Comparison of ENCODE assay signal across 8 cellular contexts in genomic region chr9:130693426-130694191, GRCh38. TPM values are rescaled to one million over a fixed set of nuclear protein-coding genes. Genes with fewer than 3 reads are reported as not detected.
DNase-seq lines count a peak whose midpoint lies in the region; ATAC-seq and TF ChIP-seq lines count a peak whose summit lies in the region.

Gene EXOSC2 (plus strand): TSS chr9:130693780. CDS start chr9:130693792, 12 bp downstream.

- H3K4me3 Mint-ChIP-seq in activated naive CD8-positive, alpha-beta T cell, result peak within 1 kb of the TSS; percentile 100

- TF ChIP-seq POLR2A in GM10847 (IDR thresholded peaks at IDR 0.05; ENCODE audit: extremely low read depth, insufficient read length), result peak; percentile 90
- TF ChIP-seq POLR2A in testis (IDR thresholded peaks at IDR 0.05), result no peak

- no peaks in the 10 kb centered on the region for H3K27me3 Mint-ChIP-seq in activated naive CD8-positive, alpha-beta T cell

- no peaks in the 10 kb centered on the region for H3K9me3 ChIP-seq in osteoblast (ENCODE audit: low read depth, low read length)
- H3K9me3 ChIP-seq in testis, result no peaks in the 10 kb centered on the region

- H3K79me2 ChIP-seq in osteoblast (ENCODE audit: insufficient read depth, low read length), result peaks cover 37% of the 10 kb centered on the region

- TF ChIP-seq CTCF in osteoblast (IDR thresholded peaks at IDR 0.05; ENCODE audit: extremely low read depth, low read depth, low read length) (no peak), testis (IDR thresholded peaks at IDR 0.05) (no peak)

- H3K4me2 ChIP-seq in osteoblast (ENCODE audit: insufficient read depth, low read length), result peak within 1 kb of the TSS; percentile 93

- H2AFZ ChIP-seq in osteoblast (ENCODE audit: low read length), result peak within 1 kb of the TSS; percentile 98

- no peaks in the 10 kb centered on the region for H3K9me3 Mint-ChIP-seq in activated naive CD8-positive, alpha-beta T cell (ENCODE audit: low read depth)

- H3K36me3 Mint-ChIP-seq in activated naive CD8-positive, alpha-beta T cell, result peaks cover 17% of the 10 kb centered on the region

- peaks cover 23% of the 10 kb centered on the region for H3K36me3 ChIP-seq in osteoblast (ENCODE audit: insufficient read depth, low read length)
- no peaks in the 10 kb centered on the region for H3K36me3 ChIP-seq in testis (ENCODE audit: low read depth, missing control alignments)

- H3K27ac ChIP-seq in osteoblast (ENCODE audit: low read depth, low read length), result peak within 1 kb of the TSS; percentile 80
- H3K27ac ChIP-seq in testis, result peak within 1 kb of the TSS in 1 of 2 donors; percentile 59

- no peaks in the 10 kb centered on the region for H3K27me3 ChIP-seq in osteoblast (ENCODE audit: insufficient read depth, low read length)
- no peaks in the 10 kb centered on the region for H3K27me3 ChIP-seq in testis

- H3K27ac Mint-ChIP-seq in activated naive CD8-positive, alpha-beta T cell, result peak within 1 kb of the TSS; percentile 99

- intact Hi-C loops in testis (cut with DNase I; ENCODE audit: low total_unique reads), result no loop called here

- peak; percentile 95 for ATAC-seq in HG02642 (IDR thresholded peaks at IDR 0.05; ENCODE audit: poor library complexity, unreplicated experiment)

- 0% methylated on average over 29 to 39 of the region's 40 CpGs for WGBS in testis, 2 donors

- H4K20me1 ChIP-seq in osteoblast (ENCODE audit: insufficient read depth, low read length), result no peaks in the 10 kb centered on the region

- peak; percentile 95 for DNase-seq in NCI-H1105 treated with DMSO at 0.1 percent for 48 hours (lab: John Stamatoyannopoulos, UW)
- peak; percentile 90 for DNase-seq in SKM-1 treated with dmso at 0.1 percent for 144 hours (lab: John Stamatoyannopoulos, UW; ENCODE audit: unreplicated experiment)
- peak; percentile 98 for DNase-seq in glomerular visceral epithelial cell (ENCODE audit: extremely low spot score)
- peak; percentile 96 for DNase-seq in osteoblast (ENCODE audit: insufficient read length, low spot score, missing footprints)
- peak; percentile 99 for DNase-seq in testis

- peaks cover 43% of the 10 kb centered on the region for H3K4me1 Mint-ChIP-seq in activated naive CD8-positive, alpha-beta T cell (ENCODE audit: low read depth)

- H3K4me1 ChIP-seq in osteoblast (ENCODE audit: insufficient read depth, low read length) (peaks cover 29% of the 10 kb centered on the region), testis (peaks cover 23% of the 10 kb centered on the region)

- H3K4me3 ChIP-seq in osteoblast (ENCODE audit: insufficient read depth, low read length), result peak within 1 kb of the TSS; percentile 85
- peak within 1 kb of the TSS; percentile 66 to 68 for H3K4me3 ChIP-seq in testis

RNA-seq across cellular contexts. Expression of gene EXOSC2, which starts in this region (rescaled TPM):
- 18.6 and 22.1 TPM in 2 replicates for total RNA-seq in osteoblast
- total RNA-seq in testis, result 10 to 100 TPM; 20.3 to 24.7 TPM
- polyA plus RNA-seq in testis (ENCODE audit: insufficient read depth, low read depth, low replicate concordance), result 15.3 TPM
